ENCODE assay signal across 21 cellular contexts in the genomic region with DNA sequence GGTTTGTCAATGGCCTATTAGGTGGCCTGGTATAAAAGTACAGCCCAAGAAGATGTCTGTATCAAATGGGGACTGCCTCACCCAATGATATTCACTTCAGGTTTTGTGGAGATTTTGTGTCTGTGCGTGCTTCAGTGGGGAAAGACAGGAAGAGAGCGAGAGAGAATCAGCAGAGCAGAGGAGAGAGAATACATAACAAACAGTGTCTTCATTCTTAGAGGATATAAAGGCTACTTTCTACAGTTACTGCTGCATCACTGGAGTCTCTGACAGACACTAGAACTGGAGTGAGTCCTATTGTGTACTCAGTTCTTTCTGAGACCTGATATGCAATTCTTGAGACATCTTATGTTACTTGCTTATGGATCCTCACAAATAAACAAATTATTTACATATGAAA.
"Had no signal": no experiment of that assay in that cellular context is flagged by ENCODE, and none has a peak within 500 bp of the region (broad histone marks: within the 10 kb centered on the region; RNA-seq: fewer than 3 reads in every experiment).

No MANE protein-coding gene starts in this region.

- DNase-seq: activated CD4-positive, alpha-beta T cell treated with anti-CD3 and anti-CD28 coated beads for 36 hours; activated CD4-positive, alpha-beta T cell treated with anti-CD3 and anti-CD28 coated beads, Interleukin-2, amount 50 U/mL, for 1 hour; activated CD4-positive, CD25-positive, alpha-beta regulatory T cell; activated CD8-positive, alpha-beta memory T cell treated with anti-CD3 and anti-CD28 coated beads, Interleukin-2, amount 50 U/mL, for 4 hours; activated CD8-positive, alpha-beta T cell treated with anti-CD3 and anti-CD28 coated beads for 36 hours; activated effector memory CD4-positive, alpha-beta T cell treated with Interleukin-2 at 50 U/mL for 16 hours; activated naive CD4-positive, alpha-beta T cell; activated naive CD8-positive, alpha-beta T cell treated with anti-CD3 and anti-CD28 coated beads, Interleukin-2, amount 50 U/mL, for 24 hours; amniotic stem cell; Karpas-422; MM.1S; NCI-H1048; NCI-H1694; NCI-H2029; NCI-H2107; NCI-H345; NCI-H510A; NCI-H526 treated with DMSO at 0.1 percent for 48 hours; SHP77 treated with DMSO at 0.1 percent for 48 hours; T-helper 2 cell; T1000 had no signal
